27 cellular contexts compared by ENCODE assay signal in genomic region chr6:114764866-114765265, GRCh38.
"Had no signal": no experiment of that assay in that cellular context is flagged by ENCODE, and none has a peak within 500 bp of the region (broad histone marks: within the 10 kb centered on the region; RNA-seq: fewer than 3 reads in every experiment).

No MANE protein-coding gene starts in this region.

- H3K4me3 ChIP-seq: left lung, lower lobe of right lung, mucosa of descending colon, pancreas, prostate gland, sigmoid colon, spleen, tibial nerve, uterus had no signal

- ATAC-seq: left colon; left lung; lower lobe of right lung; mucosa of descending colon; naive thymus-derived CD4-positive, alpha-beta T cell; natural killer cell treated with Interleukin-12 subunit alpha and Interleukin-12 subunit beta and Interleukin-15 and Interleukin-18, amount 100 ng/mL, for 72 hours; pancreas; right cardiac atrium; stimulated activated memory B cell treated with anti-CD40 and anti-IgM and Interleukin-4, amounts not matched to agents 10 μg/mL and 1 μg/mL and 100 μg/mL, for 72 hours; stimulated activated naive CD8-positive, alpha-beta T cell treated with anti-CD3 and anti-CD28 coated beads, Interleukin-15, amount 100 ng/mL, for 72 hours had no signal

- H3K27me3 ChIP-seq: left lung, pancreas, sigmoid colon, spleen, tibial nerve, uterus had no signal

- DNase-seq: hypothalamus; immature natural killer cell; kidney; left colon; left lung; lower lobe of right lung; mammary epithelial cell; mesendoderm; mucosa of descending colon; naive thymus-derived CD4-positive, alpha-beta T cell; nucleus accumbens; pancreas; posterior cingulate gyrus; retina; right cardiac atrium; sigmoid colon; small intestine; spleen; stimulated activated CD4-positive, alpha-beta T cell treated with anti-CD3 and anti-CD28 coated beads, Interleukin-4, amount 100 ng/mL, for 24 hours; stimulated activated naive CD4-positive, alpha-beta T cell treated with Interleukin-2 at 50 U/mL for 16 hours; stimulated activated naive CD8-positive, alpha-beta T cell treated with anti-CD3 and anti-CD28 coated beads, Interleukin-15, amount 100 ng/mL, for 72 hours; substantia nigra; uterus had no signal

- H3K27ac ChIP-seq: left lung, lower lobe of right lung, pancreas, prostate gland, sigmoid colon, spleen, tibial nerve, uterus had no signal

- H3K36me3 ChIP-seq: left lung, lower lobe of right lung, pancreas, prostate gland, sigmoid colon, spleen, tibial nerve, uterus had no signal

- H3K9me3 ChIP-seq: left lung, lower lobe of right lung, mucosa of descending colon, pancreas, prostate gland, sigmoid colon, tibial nerve, uterus had no signal

- H3K4me1 ChIP-seq: left lung, lower lobe of right lung, pancreas, prostate gland, sigmoid colon, spleen, tibial nerve, uterus had no signal
